ENCODE assay signal across 1 cellular context in genomic region chr12:92142251-92142896, GRCh38.
TF ChIP-seq lines count a peak whose summit lies in the region.

No MANE protein-coding gene starts in this region.

TF ChIP-seq in SK-N-SH, 30 proteins besides CTCF, POLR2A, EP300 and RAD21 (continued from another document):
- TF ChIP-seq USF1 (IDR thresholded peaks at IDR 0.05; ENCODE audit: borderline replicate concordance, low read depth) (no peak), PBX3 (IDR thresholded peaks at IDR 0.05) (no peak), SIN3A (IDR thresholded peaks at IDR 0.05; ENCODE audit: borderline replicate concordance, low read depth, low read length) (no peak), RXRA (IDR thresholded peaks at IDR 0.05; ENCODE audit: borderline replicate concordance, low read depth) (no peak), RCOR1 (IDR thresholded peaks at IDR 0.05; ENCODE audit: low read length) (no peak)
